Comparison of ENCODE assay signal across 25 cellular contexts in genomic region chr4:153419029-153419428, GRCh38. TPM values are rescaled to one million over a fixed set of nuclear protein-coding genes. Genes with fewer than 3 reads are reported as not detected.
DNase-seq lines count a peak whose midpoint lies in the region; ATAC-seq, FAIRE-seq and TF ChIP-seq lines count a peak whose summit lies in the region.
"Had no signal": no experiment of that assay in that cellular context is flagged by ENCODE, and none has a peak within 500 bp of the region (broad histone marks: within the 10 kb centered on the region; RNA-seq: fewer than 3 reads in every experiment).

No MANE protein-coding gene starts in this region.

- H4K8ac ChIP-seq in IMR-90 (ENCODE audit: low read depth in 2 of 2, low read length in 2 of 2) (peak overlapping the region in 1 of 2 experiments; percentile 58; a peak in 2 of 4 replicates), H1 (ENCODE audit: extremely low read depth, insufficient read depth, low read length) (no peak overlapping the region), neuronal stem cell (ENCODE audit: low read depth, low read length) (no peak overlapping the region)

- H3K9ac ChIP-seq in SK-N-SH (no peak overlapping the region), IMR-90 (ENCODE audit: low read depth, low read length) (no peak overlapping the region), H1 (replicated peaks in 1 of 4; ENCODE audit: extremely low read depth in 1 of 4, low read depth in 3 of 4, low read length in 3 of 4) (no peak overlapping the region), neuronal stem cell (ENCODE audit: low read depth, low read length, poor library complexity) (no peak overlapping the region)

- POLR2A ChIA-PET in SK-N-SH (lab: Yijun Ruan, JAX) (no interaction called here), IMR-90 (lab: Charles Lee; ENCODE audit: unreplicated experiment) (no interaction called here), H1 (lab: Charles Lee; ENCODE audit: partially characterized antibody) (interaction anchor here (2.4 kb wide), 1 partner anchor 48 kb away, joined by 11 read pairs; the partner anchor contains the start of gene TMEM131L)

- H2AFZ ChIP-seq in SK-N-SH (ENCODE audit: low read depth) (peak overlapping the region; percentile 44; the same call in 1 of the 2 replicates), IMR-90 (replicated peaks; ENCODE audit: low read length, poor library complexity) (peak overlapping the region; percentile 17), H1 (ENCODE audit: low read length) (no peak overlapping the region), neuronal stem cell (ENCODE audit: low read length) (peak overlapping the region; percentile 7)

- H3K56ac ChIP-seq in IMR-90 (ENCODE audit: extremely low read depth, insufficient read depth, low read length) (no peak overlapping the region), H1 (replicated peaks; ENCODE audit: insufficient read length, low read depth, low read length) (no peak overlapping the region)

- H3K79me1 ChIP-seq in IMR-90 (ENCODE audit: low read depth in 1 of 2, low read length in 2 of 2): no peaks in the 10 kb centered on the region
- no peaks in the 10 kb centered on the region for H3K79me1 ChIP-seq in H1 (ENCODE audit: low read depth, low read length)
- H3K79me1 ChIP-seq in neuronal stem cell (ENCODE audit: low read depth, low read length): no peaks in the 10 kb centered on the region

- H4K20me1 ChIP-seq in SK-N-SH (ENCODE audit: insufficient read depth): no peaks in the 10 kb centered on the region
- no peaks in the 10 kb centered on the region for H4K20me1 ChIP-seq in IMR-90 (ENCODE audit: insufficient read depth, low read length)
- no peaks in the 10 kb centered on the region for H4K20me1 ChIP-seq in H1 (replicated peaks in 1 of 2; ENCODE audit: control insufficient read depth in 1 of 2, insufficient read depth in 2 of 2, low read length in 2 of 2)

- H3F3A ChIP-seq in SK-N-SH (replicated peaks; ENCODE audit: insufficient read depth): peaks cover 2% of the 10 kb centered on the region

- CTCF ChIA-PET in SK-N-SH (lab: Yijun Ruan, JAX): interaction anchor here (1.9 kb wide), 1 partner anchor 276 kb away, joined by 3 read pairs; no protein-coding TSS in a partner anchor
- CTCF ChIA-PET in IMR-90 (lab: Yijun Ruan, JAX): interaction anchor here (0.7 kb wide), 1 partner anchor 75 kb away, joined by 3 read pairs; no protein-coding TSS in a partner anchor
- CTCF ChIA-PET in H1 (lab: Charles Lee; ENCODE audit: partially characterized antibody): interaction anchor here (0.6 to 2.2 kb wide), 7 partner anchors 13 to 334 kb away, joined by 3 to 5 read pairs (median 3); no protein-coding TSS in a partner anchor

- H2BK15ac ChIP-seq in IMR-90 (ENCODE audit: low read depth, low read length): no peak overlapping the region
- no peak overlapping the region for H2BK15ac ChIP-seq in H1 (ENCODE audit: low read length)
- H2BK15ac ChIP-seq in neuronal stem cell (ENCODE audit: low read length): no peak overlapping the region

- no peak overlapping the region for H2AK5ac ChIP-seq in IMR-90 (ENCODE audit: low read depth, low read length)
- H2AK5ac ChIP-seq in H1 (ENCODE audit: low read depth, low read length): no peak overlapping the region
- H2AK5ac ChIP-seq in neuronal stem cell (ENCODE audit: low read depth, low read length): no peak overlapping the region

- dilution Hi-C loops in IMR-90 (cut with HindIII; ENCODE audit: low sequenced_read_pairs, unreplicated experiment): no loop called here

- BruUV-seq in IMR-90 (replicated peaks; lab: Mats Ljungman, UMichigan): no TSS peak

- no peaks in the 10 kb centered on the region for H3K79me2 ChIP-seq in SK-N-SH (ENCODE audit: insufficient read depth)
- no peaks in the 10 kb centered on the region for H3K79me2 ChIP-seq in H1 (ENCODE audit: control insufficient read depth in 1 of 2, insufficient read depth in 2 of 2, low read length in 2 of 2)

- H2BK120ac ChIP-seq in IMR-90 (ENCODE audit: low read depth, low read length) (no peak overlapping the region), H1 (replicated peaks; ENCODE audit: low read depth, low read length) (no peak overlapping the region), neuronal stem cell (ENCODE audit: low read depth, low read length) (no peak overlapping the region)

- peak overlapping the region in 1 of 2 experiments; percentile 28; a peak in 1 of 4 replicates for H3K27ac ChIP-seq in SK-N-SH (ENCODE audit: low read depth in 2 of 2, low read length in 1 of 2)
- H3K27ac ChIP-seq in IMR-90 (ENCODE audit: insufficient read depth, low read length): no peak overlapping the region
- no peak overlapping the region for H3K27ac ChIP-seq in H1 (ENCODE audit: low read depth, low read length)
- H3K27ac ChIP-seq in neuronal stem cell (replicated peaks; ENCODE audit: low read length): no peak overlapping the region
- H3K27ac ChIP-seq: coronary artery, left ventricle myocardium inferior, neutrophil, uterus, WERI-Rb-1 had no signal

- TF ChIP-seq EP300 in SK-N-SH (IDR thresholded peaks at IDR 0.05; ENCODE audit: borderline replicate concordance in 1 of 2, low read depth in 1 of 2, low read length in 1 of 2): no peak
- no peak for TF ChIP-seq EP300 in H1 (IDR thresholded peaks at IDR 0.05; ENCODE audit: borderline replicate concordance in 1 of 2, low read depth in 2 of 2, low read length in 2 of 2)

- H3K4me2 ChIP-seq in SK-N-SH (no peak overlapping the region), IMR-90 (ENCODE audit: low read depth, low read length) (no peak overlapping the region), H1 (ENCODE audit: insufficient read depth in 1 of 2, low read depth in 2 of 2, low read length in 2 of 2) (no peak overlapping the region), neuronal stem cell (ENCODE audit: insufficient read depth, low read length, poor library complexity, severe bottlenecking) (no peak overlapping the region)

- H3K23me2 ChIP-seq in H1 (ENCODE audit: low read depth, low read length): no peaks in the 10 kb centered on the region

- ATAC-seq in SK-N-SH treated with all-trans-retinoic acid at 6 μM for 48 hours (no peak), IMR-90 (ENCODE audit: low read depth) (no peak), HG03025 (IDR thresholded peaks at IDR 0.05; ENCODE audit: low FRiP score, unreplicated experiment) (no peak)
- ATAC-seq: activated naive CD4-positive, alpha-beta T cell treated with anti-CD3 and anti-CD28 coated beads, Interleukin-2, amount 50 U/mL, for 72 hours; mucosa of descending colon had no signal

- H2BK12ac ChIP-seq in H1 (ENCODE audit: low read depth, low read length) (no peak overlapping the region; the same call in none of the 2 replicates), neuronal stem cell (ENCODE audit: low read length) (no peak overlapping the region)

- H3K4ac ChIP-seq in IMR-90 (ENCODE audit: low read depth, low read length) (0 out of 2 replicates have a peak overlapping the region, but pooled peaks have one; percentile 10), H1 (replicated peaks; ENCODE audit: insufficient read length, low read depth, low read length) (no peak overlapping the region), neuronal stem cell (ENCODE audit: low read length) (no peak overlapping the region)

- TF ChIP-seq RAD21 in SK-N-SH (IDR thresholded peaks at IDR 0.05; ENCODE audit: low read length) (no peak), IMR-90 (IDR thresholded peaks at IDR 0.05; ENCODE audit: low read length) (no peak), H1 (IDR thresholded peaks at IDR 0.05 in 1 of 2, conservative IDR thresholded peaks at IDR 0.05 in 1 of 2; ENCODE audit: low read depth in 2 of 2, low read length in 2 of 2) (no peak)

- H2AK9ac ChIP-seq in IMR-90 (replicated peaks; ENCODE audit: low read depth, low read length, poor library complexity): peak overlapping the region; percentile 29

- intact Hi-C loops in IMR-90 (cut with micrococcal nuclease): no loop called here

- H3K36me3 ChIP-seq in SK-N-SH (replicated peaks in 1 of 2; ENCODE audit: control insufficient read depth in 1 of 2, insufficient read depth in 2 of 2, low read length in 1 of 2) (no peaks in the 10 kb centered on the region), IMR-90 (ENCODE audit: control insufficient read depth, insufficient read depth, low read length) (no peaks in the 10 kb centered on the region), H1 (ENCODE audit: control insufficient read depth in 2 of 4, insufficient read depth in 4 of 4, low read length in 3 of 4) (no peaks in the 10 kb centered on the region; a peak in 2 of 8 replicates), neuronal stem cell (replicated peaks in 1 of 2; ENCODE audit: control insufficient read depth in 2 of 2, insufficient read depth in 2 of 2, low read length in 2 of 2) (peaks cover 0 to 27% of the 10 kb centered on the region in 2 donors)
- H3K36me3 ChIP-seq: left ventricle myocardium inferior, MG63, uterus, WERI-Rb-1 had no signal

- no peak overlapping the region for H2BK20ac ChIP-seq in IMR-90 (ENCODE audit: low read depth, low read length)
- no peak overlapping the region for H2BK20ac ChIP-seq in H1 (ENCODE audit: low read length)

- H4K91ac ChIP-seq in IMR-90 (ENCODE audit: insufficient read depth, low read depth, low read length) (0 out of 2 replicates have a peak overlapping the region, but pooled peaks have one; percentile 7), H1 (replicated peaks; ENCODE audit: insufficient read length, low read length) (peak overlapping the region; percentile 53), neuronal stem cell (ENCODE audit: low read depth, low read length, poor library complexity) (no peak overlapping the region)

- DNase-seq in SK-N-SH (no peak), IMR-90 (no peak), H1 (ENCODE audit: low read depth in 1 of 2, low spot score in 2 of 2) (peak in 1 of 2 experiments; percentile 40), neuronal stem cell (ENCODE audit: low spot score) (no peak)
- no peak for DNase-seq in activated naive CD4-positive, alpha-beta T cell treated with anti-CD3 and anti-CD28 coated beads, Interleukin-2, amount 50 U/mL, for 16 hours
- DNase-seq in stimulated activated CD4-positive, alpha-beta T cell treated with anti-CD3 and anti-CD28 coated beads, Interleukin-4, amount 100 ng/mL, for 24 hours: no peak
- DNase-seq: 8988T; CD4-positive, CD25-positive, alpha-beta regulatory T cell; effector memory CD4-positive, alpha-beta T cell; erythroblast; left ventricle myocardium inferior; MG63; mucosa of descending colon; NCI-H1436; NCI-H774; stimulated activated CD4-positive, alpha-beta T cell treated with anti-CD3 and anti-CD28 coated beads, Interleukin-15, amount 100 ng/mL, for 24 hours; stimulated activated naive CD4-positive, alpha-beta T cell treated with Interleukin-2 at 50 U/mL for 16 hours; uterus; WERI-Rb-1 had no signal

- H3K18ac ChIP-seq in IMR-90 (ENCODE audit: low read depth, low read length) (no peak overlapping the region), H1 (ENCODE audit: extremely low read depth, low read length) (no peak overlapping the region), neuronal stem cell (ENCODE audit: low read length) (peak overlapping the region; percentile 79)

- in situ Hi-C loops in IMR-90 (cut with MboI; ENCODE audit: low sequenced_read_pairs): no loop called here

- TF ChIP-seq POLR2A in IMR-90 (IDR thresholded peaks at IDR 0.05; ENCODE audit: low read depth, low read length) (no peak), H1 (IDR thresholded peaks at IDR 0.05; ENCODE audit: control extremely low read depth in 1 of 2, low read depth in 2 of 2, low read length in 2 of 2) (no peak)

- H3K23ac ChIP-seq in IMR-90 (ENCODE audit: low read depth, low read length) (no peak overlapping the region), H1 (ENCODE audit: insufficient read length) (no peak overlapping the region), neuronal stem cell (ENCODE audit: low read depth, low read length, poor library complexity) (no peak overlapping the region)

- H3K9me1 ChIP-seq in IMR-90 (ENCODE audit: insufficient read depth, low read length): no peaks in the 10 kb centered on the region

- no peak overlapping the region for H3K14ac ChIP-seq in IMR-90 (replicated peaks; ENCODE audit: low read depth, low read length)
- H3K14ac ChIP-seq in H1 (ENCODE audit: insufficient read length): no peak overlapping the region
- H3K14ac ChIP-seq in neuronal stem cell (ENCODE audit: low read length): no peak overlapping the region

- H4K5ac ChIP-seq in IMR-90 (ENCODE audit: low read depth, low read length) (no peak overlapping the region), H1 (ENCODE audit: insufficient read length, low read depth, low read length) (no peak overlapping the region)

- no peak for TF ChIP-seq CTCF in SK-N-SH (IDR thresholded peaks at IDR 0.05)
- no peak for TF ChIP-seq CTCF in IMR-90 (conservative IDR thresholded peaks at IDR 0.05; ENCODE audit: low read depth, low read length)
- no peak for TF ChIP-seq CTCF in H1 (IDR thresholded peaks at IDR 0.05; ENCODE audit: control extremely low read depth in 1 of 3, insufficient read depth in 1 of 3, low read depth in 1 of 3, low read length in 3 of 3)

- H3K9me2 ChIP-seq in SK-N-SH: no peaks in the 10 kb centered on the region

- H3K9me3 ChIP-seq in SK-N-SH: no peaks in the 10 kb centered on the region
- H3K9me3 ChIP-seq in IMR-90 (ENCODE audit: control insufficient read depth, insufficient read depth, low read length): no peaks in the 10 kb centered on the region
- no peaks in the 10 kb centered on the region for H3K9me3 ChIP-seq in H1 (ENCODE audit: insufficient read depth in 2 of 2, low read depth in 1 of 2, low read length in 1 of 2)
- H3K9me3 ChIP-seq in neuronal stem cell (replicated peaks in 1 of 2; ENCODE audit: control insufficient read depth in 2 of 2, insufficient read depth in 1 of 2, low read depth in 1 of 2, low read length in 2 of 2): no peaks in the 10 kb centered on the region
- H3K9me3 ChIP-seq: left ventricle myocardium inferior, MG63, mucosa of descending colon, neutrophil, uterus had no signal

- H2BK5ac ChIP-seq in IMR-90 (ENCODE audit: low read depth, low read length, poor library complexity, severe bottlenecking) (no peak overlapping the region), H1 (ENCODE audit: low read depth, low read length) (no peak overlapping the region), neuronal stem cell (ENCODE audit: low read length) (no peak overlapping the region)

- H3K4me1 ChIP-seq in SK-N-SH (ENCODE audit: control insufficient read depth in 1 of 2, insufficient read depth in 2 of 2, low read depth in 1 of 2, low read length in 1 of 2): no peaks in the 10 kb centered on the region
- no peaks in the 10 kb centered on the region; the same call in 1 of the 2 replicates for H3K4me1 ChIP-seq in IMR-90 (ENCODE audit: control insufficient read depth, insufficient read depth, low read length)
- peaks cover 0 to 3% (median 1%) of the 10 kb centered on the region in 4 experiments; a peak in 2 of 7 replicates for H3K4me1 ChIP-seq in H1 (replicated peaks in 1 of 4; ENCODE audit: control insufficient read depth in 3 of 4, insufficient read depth in 4 of 4, low read length in 3 of 4)
- H3K4me1 ChIP-seq in neuronal stem cell (ENCODE audit: control insufficient read depth in 2 of 2, insufficient read depth in 1 of 2, low read depth in 1 of 2, low read length in 2 of 2): peaks cover 3 to 7% of the 10 kb centered on the region in 2 donors
- H3K4me1 ChIP-seq: left ventricle myocardium inferior, uterus had no signal

- H3K4me3 ChIP-seq in SK-N-SH (ENCODE audit: low read depth in 2 of 2, low read length in 1 of 2) (no peak overlapping the region), IMR-90 (ENCODE audit: insufficient read depth, low read depth, low read length) (no peak overlapping the region), H1 (ENCODE audit: extremely low read depth in 1 of 4, insufficient read depth in 2 of 4, low read depth in 3 of 4, low read length in 4 of 4) (no peak overlapping the region), neuronal stem cell (ENCODE audit: low read length in 2 of 2) (no peak overlapping the region)
- H3K4me3 ChIP-seq: coronary artery, left ventricle myocardium inferior, MG63, mucosa of descending colon, uterus had no signal

- no peak for FAIRE-seq in H1 (lab: Jason Lieb, UNC)
- FAIRE-seq: astrocyte had no signal

- WGBS in SK-N-SH (ENCODE audit: low lambda C conversion rate): 91% methylated on average over 5 of the region's 5 CpGs
- no CpG with 5 or more reads among the region's 5 CpGs for WGBS in IMR-90 (ENCODE audit: extremely low coverage in 2 of 2, insufficient read length in 1 of 2), 2 experiments
- 88% methylated on average over 5 of the region's 5 CpGs; no CpG with 5 or more reads in 1 of the 2 experiments for WGBS in H1 (ENCODE audit: extremely low coverage in 1 of 2, insufficient coverage in 1 of 2, insufficient read length in 1 of 2, insufficient replicate concordance in 2 of 2, low coverage in 1 of 2, low lambda C conversion rate in 2 of 2, missing lambda C conversion rate in 1 of 2), 2 experiments
- no CpG with 5 or more reads among the region's 5 CpGs for WGBS in neuronal stem cell (ENCODE audit: extremely low coverage in 2 of 2, insufficient read length in 2 of 2, insufficient replicate concordance in 1 of 2), 2 donors

- H3K27me3 ChIP-seq in SK-N-SH (ENCODE audit: insufficient read depth): no peaks in the 10 kb centered on the region
- no peaks in the 10 kb centered on the region for H3K27me3 ChIP-seq in IMR-90 (ENCODE audit: control insufficient read depth, insufficient read depth, low read length)
- no peaks in the 10 kb centered on the region for H3K27me3 ChIP-seq in H1 (replicated peaks in 1 of 4; ENCODE audit: control insufficient read depth in 3 of 4, extremely low read depth in 1 of 4, insufficient read depth in 3 of 4, low read length in 3 of 4)
- no peaks in the 10 kb centered on the region for H3K27me3 ChIP-seq in neuronal stem cell (ENCODE audit: control insufficient read depth in 3 of 3, insufficient read depth in 3 of 3, low read depth in 1 of 3, low read length in 3 of 3)
- H3K27me3 ChIP-seq: MG63, neutrophil, uterus had no signal

RNA-seq across cellular contexts. Expression of gene TMEM131L, which starts 47.1 kb away (rescaled TPM):
- polyA plus RNA-seq in SK-N-SH (2012; rRNA removed) (6.2 and 6.8 TPM in 2 replicates), IMR-90 (2012; rRNA removed) (8.2 and 8.4 TPM in 2 replicates), H1 (2011; rRNA removed) (11.2 and 14.3 TPM in 2 replicates)
- 4.6 and 4.9 TPM in 2 replicates for polyA plus RNA-seq in SK-N-SH (2012; cell fraction: cytosol; rRNA removed)
- polyA plus RNA-seq in SK-N-SH (2012; cell fraction: nucleus; rRNA removed): 15.8 and 17.0 TPM in 2 replicates
- 16.1 and 23.8 TPM in 2 replicates for total RNA-seq in IMR-90 (2012; rRNA removed)
- polyA plus RNA-seq in IMR-90 (2012; cell fraction: cytosol; rRNA removed): 3.9 and 4.9 TPM in 2 replicates
- 10.1 and 26.3 TPM in 2 replicates for polyA plus RNA-seq in IMR-90 (2012; cell fraction: nucleus; rRNA removed; ENCODE audit: low replicate concordance)
- 25.3 and 26.1 TPM in 2 replicates for total RNA-seq in H1 (2021; fragmentation: NEBNext Ultra II Directional; extraction: Animal tissue kit (Norgen Biotek cat#: 25700))
- 11.0 TPM for polyA plus RNA-seq in H1 (2011; cell fraction: cytosol; rRNA removed)
- 22.8 TPM for polyA plus RNA-seq in H1 (2011; cell fraction: nucleus; rRNA removed)
- 16.2 to 24.8 TPM (median 18.3 TPM) in 4 replicates for polyA plus RNA-seq in H1 (2012, experiment 1 of 2)
- polyA plus RNA-seq in H1 (2012, experiment 2 of 2): 1.9 TPM
- 35.4 TPM for polyA plus RNA-seq in H1 (2013, experiment 1 of 2)
- polyA plus RNA-seq in H1 (2013, experiment 2 of 2): 33.9 TPM
- polyA minus RNA-seq in H1 (2011; rRNA and poly(A)+ RNA removed): 23.5 and 54.9 TPM in 2 replicates
- polyA minus RNA-seq in H1 (2011; cell fraction: cytosol; rRNA and poly(A)+ RNA removed): 15.8 TPM
- 50.4 TPM for polyA minus RNA-seq in H1 (2011; cell fraction: nucleus; rRNA and poly(A)+ RNA removed)
- 10.3 TPM for polyA plus RNA-seq in neuronal stem cell (2013, experiment 1 of 2)
- polyA plus RNA-seq in neuronal stem cell (2013, experiment 2 of 2): 10.2 TPM
